19 cellular contexts compared by ENCODE assay signal in the genomic region with DNA sequence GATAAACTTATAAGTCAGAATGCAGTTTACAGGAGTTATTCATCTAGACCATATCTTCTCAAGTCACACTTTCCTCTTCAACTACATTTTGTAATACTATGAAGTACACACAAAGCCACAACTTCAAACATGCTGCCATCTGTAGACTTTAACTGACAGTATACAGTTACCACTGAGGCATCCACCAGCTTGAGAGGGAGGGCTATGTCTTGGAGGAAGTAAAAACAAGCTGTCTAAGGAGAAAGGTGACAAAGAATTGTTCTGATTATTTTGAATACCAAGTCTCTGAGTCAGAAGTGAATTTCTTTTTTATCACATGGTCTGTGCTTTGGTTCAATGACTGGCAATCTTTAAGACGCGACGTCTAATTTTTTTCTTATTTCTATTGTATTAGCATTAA.
A peak's percentile ranks its signal among the peaks of the same experiment; 100 is the strongest.
DNase-seq lines count a peak whose midpoint lies in the region; FAIRE-seq and TF ChIP-seq lines count a peak whose summit lies in the region.
"Had no signal": no experiment of that assay in that cellular context is flagged by ENCODE, and none has a peak within 500 bp of the region (broad histone marks: within the 10 kb centered on the region; RNA-seq: fewer than 3 reads in every experiment).

No MANE protein-coding gene starts in this region.

- in situ Hi-C loops in GM13976 (cut with MboI; ENCODE audit: low sequenced_read_pairs, unreplicated experiment), result no loop called here

- peak; percentile 86 for FAIRE-seq in H54 (lab: Jason Lieb, UNC)

- H3K9ac ChIP-seq in adipocyte (ENCODE audit: low read length), result no peak overlapping the region

- 92 to 93% methylated on average over 3 of the region's 3 CpGs for WGBS in testis, 2 donors

- H3K27ac ChIP-seq in testis, result no peak overlapping the region
- H3K27ac ChIP-seq: Peyer's patch, SK-N-MC had no signal

- no peak for TF ChIP-seq POLR2A in H54 (IDR thresholded peaks at IDR 0.05; ENCODE audit: low read depth, low read length)
- no peak for TF ChIP-seq POLR2A in testis (IDR thresholded peaks at IDR 0.05)

- peak; percentile 63 for DNase-seq in A172 (ENCODE audit: low spot score)
- DNase-seq in H54 (ENCODE audit: insufficient read length, low spot score), result no peak
- DNase-seq in adipocyte (ENCODE audit: low read depth), result peak; percentile 20
- DNase-seq in kidney tubule cell (ENCODE audit: low spot score), result peak; percentile 17
- DNase-seq in testis, result no peak
- no peak for DNase-seq in NOMO-1 treated with dmso at 0.1 percent for 144 hours (lab: John Stamatoyannopoulos, UW; ENCODE audit: unreplicated experiment)
- no peak for DNase-seq in central memory CD4-positive, alpha-beta T cell
- DNase-seq in GM13976 (ENCODE audit: low spot score), result no peak
- DNase-seq: C1 segment of cervical spinal cord, COR-L47, DMS153, GOT3, NCI-H1436, NCI-H2029, NCI-H510A, NCI-H774, Peyer's patch, Right ventricle myocardium superior had no signal

- no peak for TF ChIP-seq CTCF in testis (IDR thresholded peaks at IDR 0.05)
- no peak for TF ChIP-seq CTCF in GM13976 (IDR thresholded peaks at IDR 0.05; ENCODE audit: borderline replicate concordance, control extremely low read depth, extremely low read depth, insufficient read depth, missing control alignments)

- no peak overlapping the region for H3K4me3 ChIP-seq in adipocyte (ENCODE audit: low read length)
- H3K4me3 ChIP-seq in testis, result no peak overlapping the region
- H3K4me3 ChIP-seq: Peyer's patch, SK-N-MC had no signal

- intact Hi-C loops in testis (cut with DNase I; ENCODE audit: low total_unique reads), result no loop called here

- H3K27me3 ChIP-seq in adipocyte (replicated peaks; ENCODE audit: control insufficient read depth, insufficient read depth, low read length), result no peaks in the 10 kb centered on the region
- H3K27me3 ChIP-seq in testis, result no peaks in the 10 kb centered on the region
- H3K27me3 ChIP-seq: Peyer's patch had no signal

- H3K4me1 ChIP-seq in adipocyte (ENCODE audit: control insufficient read depth, insufficient read depth, low read length) (no peaks in the 10 kb centered on the region), testis (no peaks in the 10 kb centered on the region)
- H3K4me1 ChIP-seq: Peyer's patch had no signal

- no peaks in the 10 kb centered on the region for H3K36me3 ChIP-seq in adipocyte (ENCODE audit: control insufficient read depth, insufficient read depth, low read length, severe bottlenecking)
- no peaks in the 10 kb centered on the region for H3K36me3 ChIP-seq in testis (ENCODE audit: low read depth, missing control alignments)
- H3K36me3 ChIP-seq: Peyer's patch had no signal

- H3K9me3 ChIP-seq in adipocyte (ENCODE audit: control insufficient read depth, low read length) (no peaks in the 10 kb centered on the region), testis (no peaks in the 10 kb centered on the region)
- H3K9me3 ChIP-seq: Peyer's patch had no signal

Comparison
In these comparisons a context has a peak if more than half of its experiments do, and no peak if none do; other contexts are left out.
1. DNase-seq: peak in A172 (single experiment), adipocyte (single experiment) and kidney tubule cell (single experiment); none in H54 (single experiment), testis (single experiment), NOMO-1 treated with dmso at 0.1 percent for 144 hours (single experiment), central memory CD4-positive, alpha-beta T cell (single experiment) and GM13976 (single experiment).